ENCODE assay signal across 1 cellular context in genomic region chr11:85685131-85685819, GRCh38.
TF ChIP-seq lines count a peak whose summit lies in the region.

No MANE protein-coding gene starts in this region.

TF ChIP-seq in GM23338, 12 proteins besides CTCF, POLR2A, EP300 and RAD21:
- no peak for TF ChIP-seq ZNF462 (CRISPR knock-in tag; IDR thresholded peaks at IDR 0.05)
- no peak for TF ChIP-seq EZH2 (IDR thresholded peaks at IDR 0.05; ENCODE audit: low read depth, unreplicated experiment)
- TF ChIP-seq REST (IDR thresholded peaks at IDR 0.05; ENCODE audit: unreplicated experiment): no peak
- TF ChIP-seq ZNF114 (CRISPR knock-in tag; IDR thresholded peaks at IDR 0.05): no peak
- no peak for TF ChIP-seq NANOG (IDR thresholded peaks at IDR 0.05; ENCODE audit: borderline replicate concordance)
- TF ChIP-seq ZNF331 (CRISPR knock-in tag; IDR thresholded peaks at IDR 0.05; ENCODE audit: low read depth): no peak
- TF ChIP-seq CREB1 (CRISPR knock-in tag; IDR thresholded peaks at IDR 0.05; ENCODE audit: low read depth): no peak
- no peak for TF ChIP-seq ETS1 (IDR thresholded peaks at IDR 0.05)
- no peak for TF ChIP-seq JUNB (IDR thresholded peaks at IDR 0.05; ENCODE audit: unreplicated experiment)
- TF ChIP-seq EZH2phosphoT487 (IDR thresholded peaks at IDR 0.05; ENCODE audit: unreplicated experiment): no peak
